Comparison of ENCODE assay signal across 35 cellular contexts in the genomic region with DNA sequence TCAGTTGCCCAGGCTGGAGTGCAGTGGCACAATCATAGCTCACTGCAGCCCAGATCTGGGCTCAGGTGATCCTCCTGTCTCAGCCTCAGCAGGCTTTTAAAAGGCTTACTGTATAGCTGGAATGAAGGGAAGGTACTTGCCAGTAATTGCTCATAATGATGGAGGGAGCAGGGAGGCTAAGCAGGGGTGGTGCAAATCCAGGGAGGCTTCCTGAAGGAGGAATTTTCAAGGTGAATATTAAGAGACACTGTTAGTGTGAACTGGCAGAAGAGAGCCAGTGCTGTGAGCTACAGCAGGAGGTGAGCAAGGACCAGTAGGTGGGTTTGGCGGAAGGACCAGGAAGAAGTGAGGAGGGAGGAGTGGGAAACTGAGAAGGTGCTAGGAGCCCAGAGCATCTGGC. TPM values are rescaled to one million over a fixed set of nuclear protein-coding genes. Genes with fewer than 3 reads are reported as not detected.
"Had no signal": no experiment of that assay in that cellular context is flagged by ENCODE, and none has a peak within 500 bp of the region (broad histone marks: within the 10 kb centered on the region; RNA-seq: fewer than 3 reads in every experiment).

No MANE protein-coding gene starts in this region.

- H3K27ac ChIP-seq: brain microvascular endothelial cell, cardiac muscle cell, KMS-11, Peyer's patch, SJSA1 had no signal

- H3K36me3 ChIP-seq: brain microvascular endothelial cell, cardiac muscle cell, Peyer's patch, SJSA1 had no signal

- H3K9me3 ChIP-seq: Peyer's patch, SK-N-SH had no signal

- H3K9me3 Mint-ChIP-seq: activated CD4-positive, alpha-beta T cell treated with anti-CD3 and anti-CD28 coated beads, Interleukin-2, amount 10 ng/mL, durations not matched to agents 24 days and 14 days; activated CD8-positive, alpha-beta T cell treated with anti-CD3 and anti-CD28 coated beads for 36 hours; activated naive CD4-positive, alpha-beta T cell treated with anti-CD3 and anti-CD28 coated beads, Interleukin-2, amount 10 ng/mL, durations not matched to agents 7 days and 5 days; activated naive CD8-positive, alpha-beta T cell treated with anti-CD3 and anti-CD28 coated beads for 36 hours; activated T-cell treated with anti-CD3 and anti-CD28 coated beads, Interleukin-2, amount 50 U/mL, for 4 hours; activated T-helper 1 cell treated with anti-CD3 and anti-CD28 coated beads, Interleukin-12 subunit alpha, Interleukin-12 subunit beta, Interleukin-2, Interleukin-4 antibody, amounts not matched to agents 30 ng/mL and 10 ng/mL and 1 ng/mL, durations not matched to agents 14 hours and 24 hours and 36 hours; central memory CD8-positive, alpha-beta T cell; T-helper 1 cell treated with Interleukin-12 subunit alpha and Interleukin-12 subunit beta and Interleukin-4 antibody, amounts not matched to agents 30 μg/mL and 1 μg/mL, for 36 hours; T-helper 2 cell treated with Interferon-gamma antibody and Interleukin-4, amounts not matched to agents 5 μg/mL and 100 μg/mL, for 36 hours had no signal

- DNase-seq: activated CD4-positive, alpha-beta T cell treated with anti-CD3 and anti-CD28 coated beads, Interleukin-2, amount 10 ng/mL, durations not matched to agents 24 days and 14 days; activated CD4-positive, alpha-beta T cell treated with anti-CD3 and anti-CD28 coated beads, Interleukin-2, amount 50 U/mL, for 4 hours; activated CD8-positive, alpha-beta T cell treated with anti-CD3 and anti-CD28 coated beads for 36 hours; activated gamma-delta T cell treated with Interleukin-2 at 50 U/mL for 16 hours; activated naive CD4-positive, alpha-beta T cell treated with anti-CD3 and anti-CD28 coated beads, Interleukin-2, amount 10 ng/mL, durations not matched to agents 7 days and 5 days; activated naive CD8-positive, alpha-beta T cell treated with anti-CD3 and anti-CD28 coated beads for 36 hours; activated T-cell treated with anti-CD3 and anti-CD28 coated beads for 4 hours; activated T-cell treated with anti-CD3 and anti-CD28 coated beads, Interleukin-2, amount 50 U/mL, for 4 hours; amniotic stem cell; aorta; brain microvascular endothelial cell; MM.1S; MV-4-11; NCI-H1092; NCI-H1436 treated with DMSO at 0.1 percent for 48 hours; NCI-H2029; NCI-H345; NCI-H526 treated with DMSO at 0.1 percent for 48 hours; NK-92 treated with Interleukin-12 subunit alpha and Interleukin-12 subunit beta, amount 100 ng/mL, for 24 hours; PC-3; Peyer's patch; RPMI8226; SHP77 treated with DMSO at 0.1 percent for 48 hours had no signal

- H3K27me3 ChIP-seq: brain microvascular endothelial cell, cardiac muscle cell, Peyer's patch had no signal

- H3K4me1 Mint-ChIP-seq: activated CD4-positive, alpha-beta T cell treated with anti-CD3 and anti-CD28 coated beads, Interleukin-2, amount 10 ng/mL, durations not matched to agents 24 days and 14 days; activated naive CD4-positive, alpha-beta T cell treated with anti-CD3 and anti-CD28 coated beads, Interleukin-2, amount 10 ng/mL, durations not matched to agents 7 days and 5 days; activated naive CD8-positive, alpha-beta T cell treated with anti-CD3 and anti-CD28 coated beads for 36 hours; central memory CD8-positive, alpha-beta T cell had no signal

- H3K9ac ChIP-seq: KMS-11, SK-N-SH had no signal

- H3K36me3 Mint-ChIP-seq: activated naive CD4-positive, alpha-beta T cell treated with anti-CD3 and anti-CD28 coated beads, Interleukin-2, amount 10 ng/mL, durations not matched to agents 7 days and 5 days; activated naive CD8-positive, alpha-beta T cell treated with anti-CD3 and anti-CD28 coated beads for 36 hours had no signal

- H3K4me3 Mint-ChIP-seq: activated CD4-positive, alpha-beta T cell treated with anti-CD3 and anti-CD28 coated beads, Interleukin-2, amount 10 ng/mL, durations not matched to agents 24 days and 14 days; activated CD8-positive, alpha-beta T cell treated with anti-CD3 and anti-CD28 coated beads for 36 hours; activated naive CD4-positive, alpha-beta T cell treated with anti-CD3 and anti-CD28 coated beads, Interleukin-2, amount 10 ng/mL, durations not matched to agents 7 days and 5 days; activated naive CD8-positive, alpha-beta T cell treated with anti-CD3 and anti-CD28 coated beads for 36 hours; activated T-cell treated with anti-CD3 and anti-CD28 coated beads, Interleukin-2, amount 50 U/mL, for 4 hours; activated T-helper 1 cell treated with anti-CD3 and anti-CD28 coated beads, Interleukin-12 subunit alpha, Interleukin-12 subunit beta, Interleukin-2, Interleukin-4 antibody, amounts not matched to agents 30 ng/mL and 10 ng/mL and 1 ng/mL, durations not matched to agents 14 hours and 24 hours and 36 hours; central memory CD8-positive, alpha-beta T cell; T-helper 1 cell treated with Interleukin-12 subunit alpha and Interleukin-12 subunit beta and Interleukin-4 antibody, amounts not matched to agents 30 μg/mL and 1 μg/mL, for 36 hours; T-helper 2 cell treated with Interferon-gamma antibody and Interleukin-4, amounts not matched to agents 5 μg/mL and 100 μg/mL, for 36 hours had no signal

- H3K4me2 ChIP-seq: KMS-11, SK-N-SH had no signal

- H3K4me1 ChIP-seq: Peyer's patch, SJSA1 had no signal

- H3K27ac Mint-ChIP-seq: activated CD4-positive, alpha-beta T cell treated with anti-CD3 and anti-CD28 coated beads, Interleukin-2, amount 10 ng/mL, durations not matched to agents 24 days and 14 days; activated CD8-positive, alpha-beta T cell treated with anti-CD3 and anti-CD28 coated beads for 36 hours; activated naive CD4-positive, alpha-beta T cell treated with anti-CD3 and anti-CD28 coated beads, Interleukin-2, amount 10 ng/mL, durations not matched to agents 7 days and 5 days; activated naive CD8-positive, alpha-beta T cell treated with anti-CD3 and anti-CD28 coated beads for 36 hours; activated T-helper 1 cell treated with anti-CD3 and anti-CD28 coated beads, Interleukin-12 subunit alpha, Interleukin-12 subunit beta, Interleukin-2, Interleukin-4 antibody, amounts not matched to agents 30 ng/mL and 10 ng/mL and 1 ng/mL, durations not matched to agents 14 hours and 24 hours and 36 hours; T-helper 1 cell treated with Interleukin-12 subunit alpha and Interleukin-12 subunit beta and Interleukin-4 antibody, amounts not matched to agents 30 μg/mL and 1 μg/mL, for 36 hours; T-helper 2 cell treated with Interferon-gamma antibody and Interleukin-4, amounts not matched to agents 5 μg/mL and 100 μg/mL, for 36 hours had no signal

- H3K4me3 ChIP-seq: cardiac muscle cell, Peyer's patch, SJSA1 had no signal

RNA-seq across cellular contexts. Expression of gene CRHR1, which starts 24.7 kb away (rescaled TPM):
- total RNA-seq: activated CD4-positive, alpha-beta T cell treated with anti-CD3 and anti-CD28 coated beads, Interleukin-2, amount 10 ng/mL, durations not matched to agents 24 days and 14 days; activated CD8-positive, alpha-beta memory T cell treated with anti-CD3 and anti-CD28 coated beads for 36 hours; activated CD8-positive, alpha-beta T cell treated with anti-CD3 and anti-CD28 coated beads for 36 hours; activated naive CD8-positive, alpha-beta T cell treated with anti-CD3 and anti-CD28 coated beads for 36 hours; activated T-cell treated with anti-CD3 and anti-CD28 coated beads, Interleukin-2, amount 50 U/mL, for 4 hours; activated T-helper 1 cell treated with anti-CD3 and anti-CD28 coated beads, Interleukin-12 subunit alpha, Interleukin-12 subunit beta, Interleukin-2, Interleukin-4 antibody, amounts not matched to agents 30 ng/mL and 10 ng/mL and 1 ng/mL, durations not matched to agents 14 hours and 24 hours and 36 hours; aorta; chondrocyte; LHCN-M2; NCI-H460; PC-3; SJSA1 had no signal

RNA-seq across cellular contexts. Expression of gene SPPL2C, which starts 35.8 kb away (rescaled TPM):
- total RNA-seq: activated CD4-positive, alpha-beta T cell treated with anti-CD3 and anti-CD28 coated beads, Interleukin-2, amount 10 ng/mL, durations not matched to agents 24 days and 14 days; activated CD8-positive, alpha-beta memory T cell treated with anti-CD3 and anti-CD28 coated beads for 36 hours; activated CD8-positive, alpha-beta T cell treated with anti-CD3 and anti-CD28 coated beads for 36 hours; activated naive CD8-positive, alpha-beta T cell treated with anti-CD3 and anti-CD28 coated beads for 36 hours; activated T-cell treated with anti-CD3 and anti-CD28 coated beads, Interleukin-2, amount 50 U/mL, for 4 hours; activated T-helper 1 cell treated with anti-CD3 and anti-CD28 coated beads, Interleukin-12 subunit alpha, Interleukin-12 subunit beta, Interleukin-2, Interleukin-4 antibody, amounts not matched to agents 30 ng/mL and 10 ng/mL and 1 ng/mL, durations not matched to agents 14 hours and 24 hours and 36 hours; aorta; chondrocyte; LHCN-M2; NCI-H460; PC-3; Peyer's patch; SJSA1 had no signal
